ENCODE assay signal across 18 cellular contexts in genomic region chr5:53261245-53261644, GRCh38.
"Had no signal": no experiment of that assay in that cellular context is flagged by ENCODE, and none has a peak within 500 bp of the region (broad histone marks: within the 10 kb centered on the region; RNA-seq: fewer than 3 reads in every experiment).

No MANE protein-coding gene starts in this region.

- H3K27me3 ChIP-seq: cardiac muscle cell, transverse colon had no signal

- H3K4me1 ChIP-seq: psoas muscle, transverse colon had no signal

- H3K9me3 ChIP-seq: psoas muscle, transverse colon had no signal

- H3K27ac ChIP-seq: cardiac muscle cell, psoas muscle, transverse colon had no signal

- ATAC-seq: left colon; natural killer cell treated with Interleukin-12 subunit alpha and Interleukin-12 subunit beta and Interleukin-15 and Interleukin-18, amount 100 ng/mL, for 72 hours; psoas muscle; sciatic nerve; stimulated activated naive B cell treated with anti-CD40 and anti-IgM and Interleukin-4, amounts not matched to agents 10 μg/mL and 1 μg/mL and 100 μg/mL, for 72 hours had no signal

- H3K36me3 ChIP-seq: cardiac muscle cell, transverse colon had no signal

- DNase-seq: activated CD4-positive, alpha-beta memory T cell treated with anti-CD3 and anti-CD28 coated beads, Interleukin-2, amount 10 ng/mL, durations not matched to agents 7 days and 5 days; activated CD4-positive, alpha-beta T cell treated with anti-CD3 and anti-CD28 coated beads for 1 hour; activated gamma-delta T cell treated with Interleukin-2 at 50 U/mL for 16 hours; activated naive CD8-positive, alpha-beta T cell treated with anti-CD3 and anti-CD28 coated beads, Interleukin-2, amount 10 ng/mL, durations not matched to agents 7 days and 5 days; activated T-cell treated with anti-CD3 and anti-CD28 coated beads, Interleukin-2, amount 50 U/mL, for 72 hours; aorta; left colon; mammary epithelial cell; occipital lobe; psoas muscle; stimulated activated CD4-positive, alpha-beta T cell treated with anti-CD3 and anti-CD28 coated beads, Interleukin-2, amount 100 ng/mL, for 24 hours; stimulated activated naive B cell treated with anti-CD40 and anti-IgM and Interleukin-4, amounts not matched to agents 10 μg/mL and 1 μg/mL and 100 μg/mL, for 72 hours; substantia nigra; SW 1271; transverse colon had no signal

- H3K4me3 ChIP-seq: cardiac muscle cell, psoas muscle, transverse colon had no signal
